In genomic region chr16:54504372-54504771, GRCh38 we compare ENCODE assay signal across 1 cellular context.
TF ChIP-seq lines count a peak whose summit lies in the region.

No MANE protein-coding gene starts in this region.

TF ChIP-seq in HepG2, 621 proteins besides CTCF, POLR2A, EP300 and RAD21 (continued from another document):
- no peak for TF ChIP-seq ZNF646 (CRISPR knock-in tag; IDR thresholded peaks at IDR 0.05)
- no peak for TF ChIP-seq SNAI1 (CRISPR knock-in tag; IDR thresholded peaks at IDR 0.05; ENCODE audit: borderline replicate concordance)
- TF ChIP-seq ZNF274 (CRISPR knock-in tag; IDR thresholded peaks at IDR 0.05): no peak
- TF ChIP-seq AGO1 (IDR thresholded peaks at IDR 0.05; ENCODE audit: low read depth, low read length, poor library complexity, severe bottlenecking): no peak
- TF ChIP-seq MIXL1 (CRISPR knock-in tag; IDR thresholded peaks at IDR 0.05): no peak
- TF ChIP-seq PHF8 (CRISPR knock-in tag; IDR thresholded peaks at IDR 0.05): no peak
- TF ChIP-seq ZBTB26 (CRISPR knock-in tag; IDR thresholded peaks at IDR 0.05; ENCODE audit: borderline replicate concordance): no peak
- TF ChIP-seq ESRRA (CRISPR knock-in tag; IDR thresholded peaks at IDR 0.05; ENCODE audit: low read depth): no peak
- TF ChIP-seq ZNF552 (CRISPR knock-in tag; IDR thresholded peaks at IDR 0.05; ENCODE audit: borderline replicate concordance): no peak
- no peak for TF ChIP-seq SRY (CRISPR knock-in tag; IDR thresholded peaks at IDR 0.05)
- TF ChIP-seq SIX4 (CRISPR knock-in tag; IDR thresholded peaks at IDR 0.05): no peak
- no peak for TF ChIP-seq NFKBIZ (CRISPR knock-in tag; IDR thresholded peaks at IDR 0.05)
TF ChIP-seq in HepG2: peak in this region for 0.
